1 cellular context compared by ENCODE assay signal in genomic region chr6:118537579-118537978, GRCh38.
TF ChIP-seq lines count a peak whose summit lies in the region.

No MANE protein-coding gene starts in this region.

TF ChIP-seq in SK-N-SH treated with all-trans-retinoic acid at 6 μM for 48 hours, 23 proteins besides CTCF, POLR2A, EP300 and RAD21 (continued from another document):
- TF ChIP-seq PATZ1 (CRISPR knock-in tag; IDR thresholded peaks at IDR 0.05; ENCODE audit: borderline replicate concordance) (no peak), CSDC2 (CRISPR knock-in tag; IDR thresholded peaks at IDR 0.05) (peak; percentile 69; the same call in 1 of the 2 replicates), ZC3H10 (CRISPR knock-in tag; IDR thresholded peaks at IDR 0.05) (no peak), GLIS3 (CRISPR knock-in tag; IDR thresholded peaks at IDR 0.05) (0 out of 2 replicates have a peak, but pooled peaks have one; percentile 21), ISL1 (CRISPR knock-in tag; IDR thresholded peaks at IDR 0.05) (peak; percentile 96), RARB (CRISPR knock-in tag; IDR thresholded peaks at IDR 0.05) (no peak), TOX (CRISPR knock-in tag; IDR thresholded peaks at IDR 0.05; ENCODE audit: borderline replicate concordance) (peak; percentile 59; the same call in 1 of the 2 replicates), CREB5 (CRISPR knock-in tag; IDR thresholded peaks at IDR 0.05; ENCODE audit: low read depth) (peak; percentile 42; the same call in 1 of the 2 replicates), POU6F1 (CRISPR knock-in tag; IDR thresholded peaks at IDR 0.05; ENCODE audit: borderline replicate concordance, low read depth) (0 out of 2 replicates have a peak, but pooled peaks have one; percentile 51), TCF4 (CRISPR knock-in tag; IDR thresholded peaks at IDR 0.05; ENCODE audit: borderline replicate concordance) (peak; percentile 33; the same call in 1 of the 2 replicates)
- TF ChIP-seq, protein P1, sequence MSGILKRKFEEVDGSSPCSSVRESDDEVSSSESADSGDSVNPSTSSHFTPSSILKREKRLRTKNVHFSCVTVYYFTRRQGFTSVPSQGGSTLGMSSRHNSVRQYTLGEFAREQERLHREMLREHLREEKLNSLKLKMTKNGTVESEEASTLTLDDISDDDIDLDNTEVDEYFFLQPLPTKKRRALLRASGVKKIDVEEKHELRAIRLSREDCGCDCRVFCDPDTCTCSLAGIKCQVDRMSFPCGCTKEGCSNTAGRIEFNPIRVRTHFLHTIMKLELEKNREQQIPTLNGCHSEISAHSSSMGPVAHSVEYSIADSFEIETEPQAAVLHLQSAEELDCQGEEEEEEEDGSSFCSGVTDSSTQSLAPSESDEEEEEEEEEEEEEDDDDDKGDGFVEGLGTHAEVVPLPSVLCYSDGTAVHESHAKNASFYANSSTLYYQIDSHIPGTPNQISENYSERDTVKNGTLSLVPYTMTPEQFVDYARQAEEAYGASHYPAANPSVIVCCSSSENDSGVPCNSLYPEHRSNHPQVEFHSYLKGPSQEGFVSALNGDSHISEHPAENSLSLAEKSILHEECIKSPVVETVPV (CRISPR knock-in tag; IDR thresholded peaks at IDR 0.05) = peak; percentile 52; the same call in 1 of the 2 replicates
